In the genomic region with DNA sequence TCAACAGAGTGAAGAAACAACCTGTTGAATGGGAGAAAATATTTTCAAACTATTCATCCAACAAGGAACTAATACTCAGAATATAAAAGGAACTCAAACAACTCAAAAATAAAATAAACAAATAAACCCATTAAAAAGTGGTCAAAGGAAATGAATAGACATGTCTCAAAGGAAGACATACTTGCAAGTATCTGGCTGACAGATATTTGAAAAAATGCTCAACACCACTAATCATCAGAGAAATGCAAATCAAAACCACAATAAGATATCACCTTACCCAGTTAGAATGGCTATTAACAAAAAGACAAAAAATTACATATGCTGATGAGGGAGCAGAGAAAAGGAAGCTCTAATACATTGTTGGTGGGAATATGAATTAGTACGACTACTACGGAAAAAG, we compare ENCODE assay signal across 14 cellular contexts. TPM values are rescaled to one million over a fixed set of nuclear protein-coding genes. Genes with fewer than 3 reads are reported as not detected.
DNase-seq lines count a peak whose midpoint lies in the region; TF ChIP-seq lines count a peak whose summit lies in the region.
"Had no signal": no experiment of that assay in that cellular context is flagged by ENCODE, and none has a peak within 500 bp of the region (broad histone marks: within the 10 kb centered on the region; RNA-seq: fewer than 3 reads in every experiment).

No MANE protein-coding gene starts in this region.

- H3K36me3 ChIP-seq in HEK293 (ENCODE audit: control insufficient read depth in 2 of 2, insufficient read depth in 1 of 2, low read length in 2 of 2) (no peaks in the 10 kb centered on the region), H7 (replicated peaks; ENCODE audit: control insufficient read depth, insufficient read depth, low read length) (no peaks in the 10 kb centered on the region), uterus (no peaks in the 10 kb centered on the region)

- no peak overlapping the region for H3K4me3 ChIP-seq in HEK293 (ENCODE audit: low read depth, low read length)
- H3K4me3 ChIP-seq in epithelial cell of esophagus (ENCODE audit: low read length), result no peak overlapping the region
- H3K4me3 ChIP-seq in H7 (ENCODE audit: insufficient read depth, low read depth, low read length), result no peak overlapping the region
- H3K4me3 ChIP-seq in uterus, result no peak overlapping the region
- H3K4me3 ChIP-seq: BLaER1 treated with 17β-estradiol and CSF1 and Interleukin-3, amounts not matched to agents 10 nM and 100 nM; GM12878 had no signal

- H3K4me1 ChIP-seq in HEK293 (ENCODE audit: control insufficient read depth, insufficient read depth, low read length), result no peaks in the 10 kb centered on the region
- H3K4me1 ChIP-seq in uterus, result no peaks in the 10 kb centered on the region
- H3K4me1 ChIP-seq: BLaER1 treated with 17β-estradiol and CSF1 and Interleukin-3, amounts not matched to agents 10 nM and 100 nM had no signal

- CTCF ChIA-PET in HEK293 (lab: Yijun Ruan, JAX), result interaction anchor here (0.6 to 1.1 kb wide), 2 partner anchors 430 to 657 kb away, joined by 3 read pairs; no protein-coding TSS in a partner anchor

- H3K27ac ChIP-seq in HEK293 (ENCODE audit: extremely low read depth, low read depth, low read length) (no peak overlapping the region), uterus (no peak overlapping the region)
- H3K27ac ChIP-seq: BLaER1 treated with 17β-estradiol and CSF1 and Interleukin-3, amounts not matched to agents 10 nM and 100 nM had no signal

- no peak for TF ChIP-seq POLR2A in uterus (IDR thresholded peaks at IDR 0.05)

- POLR2A ChIA-PET in HEK293 (lab: Yijun Ruan, JAX), result no interaction called here

- TF ChIP-seq CTCF in HEK293 (tag by site-specific recombination; IDR thresholded peaks at IDR 0.05), result no peak
- no peak for TF ChIP-seq CTCF in epithelial cell of esophagus (IDR thresholded peaks at IDR 0.05; ENCODE audit: insufficient read depth, low read depth, low read length, missing control alignments)
- TF ChIP-seq CTCF in uterus (IDR thresholded peaks at IDR 0.05), result no peak

- H3K9me3 ChIP-seq in HEK293 (ENCODE audit: control insufficient read depth, insufficient read depth, low read depth, low read length) (no peaks in the 10 kb centered on the region; the same call in 1 of the 2 replicates), uterus (peaks cover 0 to 6% of the 10 kb centered on the region in 2 donors)

- H3K27me3 ChIP-seq in H7 (ENCODE audit: control insufficient read depth, insufficient read depth, low read length), result peaks cover under 1% of the 10 kb centered on the region; the same call in 1 of the 2 replicates
- H3K27me3 ChIP-seq in uterus, result no peaks in the 10 kb centered on the region
- H3K27me3 ChIP-seq: BLaER1 treated with 17β-estradiol and CSF1 and Interleukin-3, amounts not matched to agents 10 nM and 100 nM had no signal

- DNase-seq in NCI-H526 (lab: John Stamatoyannopoulos, UW) (peak; percentile 75 to 77), epithelial cell of esophagus (ENCODE audit: low read depth) (peak; percentile 23), H7 (no peak), uterus (no peak), posterior vena cava (ENCODE audit: low spot score) (no peak)
- DNase-seq: Calu3; CD8-positive, alpha-beta T cell; DMS79 treated with DMSO at 0.1 percent for 48 hours; EL; GOT3; H9 had no signal

- intact Hi-C loops in uterus (cut with DNase I; ENCODE audit: low total_unique reads) (no loop called here), posterior vena cava (cut with DNase I) (no loop called here)

TF ChIP-seq in HEK293, 187 proteins besides CTCF, POLR2A, EP300 and RAD21:
- TF ChIP-seq SCRT2 (tag by site-specific recombination; IDR thresholded peaks at IDR 0.05) (peak; percentile 69), HOXC10 (CRISPR knock-in tag; IDR thresholded peaks at IDR 0.05) (no peak), SCRT1 (tag by site-specific recombination; IDR thresholded peaks at IDR 0.05; ENCODE audit: borderline replicate concordance) (0 out of 2 replicates have a peak, but pooled peaks have one; percentile 45)

RNA-seq across cellular contexts. Expression of gene TNFSF4, which starts 38.2 kb away (rescaled TPM):
- total RNA-seq in H7 (2014; rRNA removed; shearing (Covaris generic)), result 0.21 and 0.67 TPM in 2 replicates
- total RNA-seq in uterus, result 1 to 10 TPM in 3 of 4 donors, not detected in 1; 1.1 to 2.5 (median 1.5) TPM
- 1 to 10 TPM in 1 of 2 donors, under 1 TPM in 1; 0.57 to 1.2 TPM for total RNA-seq in posterior vena cava

Comparison
In these comparisons a context has a peak if more than half of its experiments do, and no peak if none do; other contexts are left out.
1. DNase-seq: peak in NCI-H526 (2 of 2) and epithelial cell of esophagus (single experiment); none in H7 (single experiment), uterus (0 of 2) and posterior vena cava (single experiment).